ENCODE assay signal across 16 cellular contexts in genomic region chr10:121425623-121426022, GRCh38.
DNase-seq lines count a peak whose midpoint lies in the region; ATAC-seq and TF ChIP-seq lines count a peak whose summit lies in the region.
"Had no signal": no experiment of that assay in that cellular context is flagged by ENCODE, and none has a peak within 500 bp of the region (broad histone marks: within the 10 kb centered on the region; RNA-seq: fewer than 3 reads in every experiment).

No MANE protein-coding gene starts in this region.

- H3K36me3 Mint-ChIP-seq in immature natural killer cell: no peaks in the 10 kb centered on the region

- H3K4me1 Mint-ChIP-seq in immature natural killer cell: no peaks in the 10 kb centered on the region
- H3K4me1 Mint-ChIP-seq: B cell had no signal

- no peak for TF ChIP-seq POLR2A in transverse colon (IDR thresholded peaks at IDR 0.05)

- H3K4me3 Mint-ChIP-seq in immature natural killer cell: no peak overlapping the region
- H3K4me3 Mint-ChIP-seq: B cell; CD4-positive, alpha-beta T cell; HFFc6 had no signal

- no peak overlapping the region for H3K27ac Mint-ChIP-seq in immature natural killer cell
- H3K27ac Mint-ChIP-seq: B cell; CD4-positive, alpha-beta T cell; HFFc6 had no signal

- H3K27me3 Mint-ChIP-seq in immature natural killer cell (ENCODE audit: low read depth in 3 of 3): peaks cover 0 to 6% (median 3%) of the 10 kb centered on the region in 3 donors
- H3K27me3 Mint-ChIP-seq: B cell; CD4-positive, alpha-beta T cell had no signal

- H3K27ac ChIP-seq in Karpas-422 (ENCODE audit: low read length) (no peak overlapping the region), hepatocyte (peak overlapping the region; percentile 77), muscle layer of colon (ENCODE audit: low read depth, low read length) (peak overlapping the region; percentile 87), transverse colon (peak overlapping the region; percentile 70 to 84 (median 73)), lower lobe of right lung (no peak overlapping the region)

- ATAC-seq in lower lobe of right lung: no peak
- ATAC-seq: HepG2 had no signal

- intact Hi-C loops in transverse colon (cut with DNase I; ENCODE audit: low total_unique reads) (no loop called here), lower lobe of right lung (cut with DNase I) (no loop called here)

- in situ Hi-C loops in transverse colon (cut with MboI; ENCODE audit: low pct_ligation_motif_present in 1 of 4, low pct_unique_long_range_greater_than_20kb in 1 of 4, low sequenced_read_pairs in 3 of 4): no loop called here

- H3K9me3 ChIP-seq in Karpas-422 (ENCODE audit: low read length) (no peaks in the 10 kb centered on the region), hepatocyte (ENCODE audit: low read depth) (no peaks in the 10 kb centered on the region), muscle layer of colon (ENCODE audit: low read length) (no peaks in the 10 kb centered on the region), transverse colon (no peaks in the 10 kb centered on the region), lower lobe of right lung (no peaks in the 10 kb centered on the region)
- H3K9me3 ChIP-seq: HAP-1 had no signal

- H3K79me2 ChIP-seq in Karpas-422 (ENCODE audit: low read length) (no peaks in the 10 kb centered on the region), hepatocyte (no peaks in the 10 kb centered on the region)

- H3K27me3 ChIP-seq in Karpas-422 (ENCODE audit: low read length) (no peaks in the 10 kb centered on the region), hepatocyte (no peaks in the 10 kb centered on the region), muscle layer of colon (ENCODE audit: control insufficient read depth in 1 of 2, insufficient read depth in 2 of 2, low read length in 2 of 2) (no peaks in the 10 kb centered on the region), transverse colon (no peaks in the 10 kb centered on the region), lower lobe of right lung (ENCODE audit: low read depth) (no peaks in the 10 kb centered on the region)

- TF ChIP-seq EP300 in transverse colon (IDR thresholded peaks at IDR 0.05; ENCODE audit: low read depth): no peak

- H3K4me1 ChIP-seq in Karpas-422 (ENCODE audit: low read length) (no peaks in the 10 kb centered on the region), hepatocyte (ENCODE audit: insufficient read depth) (peaks cover 24% of the 10 kb centered on the region), muscle layer of colon (ENCODE audit: insufficient read depth, low read length) (peaks cover 34% of the 10 kb centered on the region), transverse colon (peaks cover 0 to 24% (median 17%) of the 10 kb centered on the region in 4 donors), lower lobe of right lung (no peaks in the 10 kb centered on the region)

- peaks cover 0 to 2% (median 0%) of the 10 kb centered on the region in 6 donors for H3K9me3 Mint-ChIP-seq in immature natural killer cell
- H3K9me3 Mint-ChIP-seq: CD4-positive, alpha-beta T cell had no signal

- DNase-seq in Karpas-422: peak; percentile 9
- DNase-seq in hepatocyte (ENCODE audit: low spot score): no peak
- DNase-seq in transverse colon: no peak
- no peak for DNase-seq in lower lobe of right lung
- DNase-seq in immature natural killer cell: no peak
- no peak for DNase-seq in HK-2 (ENCODE audit: unreplicated experiment)
- DNase-seq: C1 segment of cervical spinal cord; Calu3; CD4-positive, alpha-beta T cell; DMS 273 treated with DMSO at 0.1 percent for 48 hours; DMS79; HFFc6 had no signal

- H3K9ac ChIP-seq in Karpas-422 (ENCODE audit: low read length): no peak overlapping the region
- H3K9ac ChIP-seq in muscle layer of colon (ENCODE audit: low read length): no peak overlapping the region

- H2AFZ ChIP-seq in Karpas-422 (ENCODE audit: low read length): no peak overlapping the region
- no peak overlapping the region for H2AFZ ChIP-seq in hepatocyte

- 35% methylated on average over 4 of the region's 4 CpGs for WGBS in hepatocyte (ENCODE audit: low lambda C conversion rate, missing lambda C conversion rate)
- 24 to 29% methylated on average over 3 to 4 of the region's 4 CpGs for WGBS in transverse colon (ENCODE audit: low coverage in 1 of 2), 2 donors

- H3K9me2 ChIP-seq in Karpas-422 (replicated peaks; ENCODE audit: insufficient read depth, low read length) (no peaks in the 10 kb centered on the region), hepatocyte (replicated peaks; ENCODE audit: insufficient read depth) (no peaks in the 10 kb centered on the region)

- no peak for TF ChIP-seq CTCF in hepatocyte (IDR thresholded peaks at IDR 0.05; ENCODE audit: poor library complexity)
- no peak for TF ChIP-seq CTCF in transverse colon (IDR thresholded peaks at IDR 0.05)
- no peak for TF ChIP-seq CTCF in lower lobe of right lung (IDR thresholded peaks at IDR 0.05)

- H3K4me2 ChIP-seq in Karpas-422 (ENCODE audit: low read depth, low read length, poor library complexity, severe bottlenecking): no peak overlapping the region
- no peak overlapping the region for H3K4me2 ChIP-seq in hepatocyte

- no peaks in the 10 kb centered on the region for H4K20me1 ChIP-seq in Karpas-422 (ENCODE audit: insufficient read depth, low read depth, low read length)
- H4K20me1 ChIP-seq in hepatocyte (ENCODE audit: insufficient read depth, poor library complexity, severe bottlenecking): no peaks in the 10 kb centered on the region

- H3K4me3 ChIP-seq in Karpas-422 (ENCODE audit: low read length) (no peak overlapping the region), hepatocyte (no peak overlapping the region), muscle layer of colon (ENCODE audit: low read depth in 1 of 2, low read length in 2 of 2) (no peak overlapping the region), transverse colon (no peak overlapping the region), lower lobe of right lung (no peak overlapping the region)
- H3K4me3 ChIP-seq: HAP-1 had no signal

- no peaks in the 10 kb centered on the region for H3K36me3 ChIP-seq in Karpas-422 (ENCODE audit: insufficient read depth, low read length)
- no peaks in the 10 kb centered on the region for H3K36me3 ChIP-seq in hepatocyte (replicated peaks; ENCODE audit: insufficient read depth, low read depth)
- no peaks in the 10 kb centered on the region for H3K36me3 ChIP-seq in muscle layer of colon (ENCODE audit: insufficient read depth, low read length)
- H3K36me3 ChIP-seq in transverse colon: no peaks in the 10 kb centered on the region
- no peaks in the 10 kb centered on the region for H3K36me3 ChIP-seq in lower lobe of right lung
- H3K36me3 ChIP-seq: HAP-1 had no signal

Comparison
In these comparisons a context has a peak if more than half of its experiments do, and no peak if none do; other contexts are left out.
1. H3K27ac ChIP-seq: peak in hepatocyte (single experiment), muscle layer of colon (single experiment) and transverse colon (4 of 4); none in Karpas-422 (single experiment) and lower lobe of right lung (single experiment).